Comparison of ENCODE assay signal across 27 cellular contexts in genomic region chr7:87137271-87137670, GRCh38.
"Had no signal": no experiment of that assay in that cellular context is flagged by ENCODE, and none has a peak within 500 bp of the region (broad histone marks: within the 10 kb centered on the region; RNA-seq: fewer than 3 reads in every experiment).

No MANE protein-coding gene starts in this region.

- H3K27me3 ChIP-seq: stomach, suprapubic skin, testis, thyroid gland, tibial artery, tibial nerve, transverse colon, upper lobe of left lung, upper lobe of right lung, uterus, vagina had no signal

- H3K36me3 ChIP-seq: stomach, suprapubic skin, thoracic aorta, thyroid gland, tibial artery, tibial nerve, transverse colon, upper lobe of left lung, upper lobe of right lung, uterus, vagina had no signal

- H3K4me1 ChIP-seq: stomach, suprapubic skin, testis, thyroid gland, tibial artery, tibial nerve, transverse colon, upper lobe of left lung, upper lobe of right lung, uterus, vagina had no signal

- DNase-seq: stimulated activated CD4-positive, alpha-beta T cell treated with anti-CD3 and anti-CD28 coated beads, Interleukin-2, amount 100 ng/mL, for 48 hours; stimulated activated CD4-positive, alpha-beta T cell treated with anti-CD3 and anti-CD28 coated beads, Interleukin-4, amount 100 ng/mL, for 1 hour; stimulated activated CD4-positive, alpha-beta T cell treated with anti-CD3 and anti-CD28 coated beads, Interleukin-4, amount 100 ng/mL, for 24 hours; stimulated activated CD4-positive, alpha-beta T cell treated with anti-CD3 and anti-CD28 coated beads, Interleukin-4, amount 100 ng/mL, for 4 hours; stimulated activated CD8-positive, alpha-beta memory T cell treated with anti-CD3 and anti-CD28 coated beads, Interleukin-4, amount 100 ng/mL, for 48 hours; stimulated activated naive B cell treated with anti-CD40 and anti-IgM and Interleukin-4, amounts not matched to agents 10 μg/mL and 1 μg/mL and 100 μg/mL, for 72 hours; stimulated activated naive CD4-positive, alpha-beta T cell; stimulated activated naive CD4-positive, alpha-beta T cell treated with Interleukin-2 at 50 U/mL for 16 hours; stimulated activated naive CD8-positive, alpha-beta T cell treated with anti-CD3 and anti-CD28 coated beads, Interleukin-15, amount 100 ng/mL, for 72 hours; stimulated activated naive CD8-positive, alpha-beta T cell treated with anti-CD3 and anti-CD28 coated beads, Interleukin-15, Interleukin-2, amounts not matched to agents 100 U/mL and 50 U/mL, for 24 hours; stomach; substantia nigra; testis; thyroid gland; tibial artery; transverse colon; trophoblast cell; upper lobe of left lung; upper lobe of right lung; uterus had no signal

- H3K27ac ChIP-seq: stomach, suprapubic skin, testis, thoracic aorta, thyroid gland, tibial artery, tibial nerve, transverse colon, upper lobe of left lung, upper lobe of right lung, uterus, vagina had no signal

- ATAC-seq: stimulated activated effector memory CD8-positive, alpha-beta T cell treated with anti-CD3 and anti-CD28 coated beads, Interleukin-12 subunit alpha, Interleukin-12 subunit beta, amount 100 ng/mL, for 72 hours; stimulated activated memory B cell treated with anti-CD40 and anti-IgM and Interleukin-4, amounts not matched to agents 10 μg/mL and 1 μg/mL and 100 μg/mL, for 72 hours; stimulated activated naive B cell treated with anti-CD40 and anti-IgM and Interleukin-4, amounts not matched to agents 10 μg/mL and 1 μg/mL and 100 μg/mL, for 72 hours; stimulated activated naive CD8-positive, alpha-beta T cell treated with anti-CD3 and anti-CD28 coated beads, Interleukin-15, amount 100 ng/mL, for 72 hours; stimulated activated naive CD8-positive, alpha-beta T cell treated with anti-CD3 and anti-CD28 coated beads, Interleukin-15, Interleukin-2, amounts not matched to agents 100 U/mL and 50 U/mL, for 24 hours; upper lobe of right lung had no signal

- FAIRE-seq: urothelium cell line had no signal

- H3K4me3 ChIP-seq: stomach, suprapubic skin, testis, thoracic aorta, thyroid gland, tibial artery, tibial nerve, transverse colon, upper lobe of left lung, upper lobe of right lung, uterus, vagina had no signal

- H3K9me3 ChIP-seq: stomach, suprapubic skin, testis, thoracic aorta, thyroid gland, tibial artery, tibial nerve, transverse colon, upper lobe of left lung, upper lobe of right lung, uterus, vagina had no signal
